ENCODE assay signal across 11 cellular contexts in the genomic region with DNA sequence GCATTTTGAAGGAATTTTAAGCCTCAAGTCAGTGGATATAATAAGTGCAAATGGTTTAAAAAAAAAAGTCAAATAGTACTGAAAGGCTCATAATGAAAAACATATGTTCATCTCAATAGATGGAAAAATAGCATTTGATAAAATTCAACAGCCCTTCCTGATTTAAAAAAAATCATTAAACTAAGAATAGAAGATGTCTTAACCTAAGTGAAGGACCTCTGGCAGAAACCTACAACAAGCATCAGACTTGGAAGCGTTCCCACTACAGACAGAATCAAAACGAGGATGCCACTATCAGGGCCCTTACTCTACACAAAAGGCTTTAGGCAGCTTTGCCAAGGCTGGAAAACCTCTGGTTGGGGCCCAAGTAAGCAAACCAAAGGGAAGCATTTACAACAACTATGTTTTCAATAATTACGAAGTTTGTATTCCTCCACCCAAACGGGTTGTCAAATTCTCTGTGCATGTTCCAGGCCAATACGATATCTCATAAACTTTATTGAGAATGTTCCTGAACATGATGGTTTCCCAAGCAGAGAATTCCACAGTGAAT. TPM values are rescaled to one million over a fixed set of nuclear protein-coding genes. Genes with fewer than 3 reads are reported as not detected.
DNase-seq lines count a peak whose midpoint lies in the region; ATAC-seq and TF ChIP-seq lines count a peak whose summit lies in the region.
"Had no signal": no experiment of that assay in that cellular context is flagged by ENCODE, and none has a peak within 500 bp of the region (broad histone marks: within the 10 kb centered on the region; RNA-seq: fewer than 3 reads in every experiment).

No MANE protein-coding gene starts in this region.

- WGBS in lung, 2 donors = 61 to 69% methylated on average over 5 of the region's 5 CpGs
- WGBS in thyroid gland, 2 donors = 49 to 57% methylated on average over 5 of the region's 5 CpGs

- peaks cover 24 to 35% (median 26%) of the 10 kb centered on the region in 3 donors for H3K4me1 Mint-ChIP-seq in T-cell

- H3K9me3 Mint-ChIP-seq in T-cell = no peaks in the 10 kb centered on the region
- H3K9me3 Mint-ChIP-seq: stimulated activated naive B cell treated with anti-CD40 and anti-IgM and Interleukin-4, amounts not matched to agents 10 μg/mL and 1 μg/mL and 100 μg/mL, for 72 hours had no signal

- DNase-seq in NCI-H446 treated with DMSO at 0.1 percent for 48 hours (lab: John Stamatoyannopoulos, UW) = peak; percentile 45
- DNase-seq in lung (ENCODE audit: low spot score) = no peak
- DNase-seq in thyroid gland = no peak
- no peak for DNase-seq in middle frontal gyrus (ENCODE audit: extremely low spot score, low spot score)
- no peak for DNase-seq in T-cell
- no peak for DNase-seq in WERI-Rb-1
- DNase-seq: activated CD4-positive, CD25-positive, alpha-beta regulatory T cell treated with anti-CD3 and anti-CD28 coated beads, Interleukin-2, amount 50 U/mL, for 72 hours; NCI-H1048; PC-9; stimulated activated naive B cell treated with anti-CD40 and anti-IgM and Interleukin-4, amounts not matched to agents 10 μg/mL and 1 μg/mL and 100 μg/mL, for 72 hours had no signal

- H3K36me3 ChIP-seq in lung (ENCODE audit: control insufficient read depth in 2 of 2, insufficient read depth in 2 of 2, low read length in 2 of 2) = no peaks in the 10 kb centered on the region
- no peaks in the 10 kb centered on the region for H3K36me3 ChIP-seq in thyroid gland
- H3K36me3 ChIP-seq in WERI-Rb-1 = no peaks in the 10 kb centered on the region

- H3K27ac ChIP-seq in cingulate gyrus (ENCODE audit: low read depth, low read length) (peak overlapping the region; percentile 15), lung (ENCODE audit: low read depth in 1 of 2, low read length in 1 of 2) (peak overlapping the region; percentile 62 to 66), thyroid gland (peak overlapping the region; percentile 38 to 47 (median 44)), WERI-Rb-1 (no peak overlapping the region)
- H3K27ac ChIP-seq: PC-9 had no signal

- intact Hi-C loops in thyroid gland (cut with DNase I) = no loop called here

- CTCF ChIA-PET in T-cell (lab: Charles Lee) = no interaction called here

- H3K27me3 ChIP-seq in lung (ENCODE audit: control insufficient read depth, insufficient read depth) (no peaks in the 10 kb centered on the region), thyroid gland (no peaks in the 10 kb centered on the region), WERI-Rb-1 (ENCODE audit: insufficient read depth, low read depth, severe bottlenecking) (no peaks in the 10 kb centered on the region)

- H3K9me3 ChIP-seq in lung (ENCODE audit: control insufficient read depth in 2 of 2, insufficient read depth in 1 of 2, low read length in 1 of 2) (peaks cover 0 to 2% of the 10 kb centered on the region in 2 donors), thyroid gland (no peaks in the 10 kb centered on the region), WERI-Rb-1 (ENCODE audit: severe bottlenecking) (peaks cover under 1% of the 10 kb centered on the region)

- no peak for TF ChIP-seq CTCF in lung (IDR thresholded peaks at IDR 0.05; ENCODE audit: control extremely low read depth, extremely low read depth)
- TF ChIP-seq CTCF in thyroid gland (IDR thresholded peaks at IDR 0.05) = no peak
- TF ChIP-seq CTCF in WERI-Rb-1 (IDR thresholded peaks at IDR 0.05; ENCODE audit: low read depth, low read length) = no peak

- H3K27ac Mint-ChIP-seq in T-cell = no peak overlapping the region

- no peaks in the 10 kb centered on the region for H3K27me3 Mint-ChIP-seq in T-cell
- H3K27me3 Mint-ChIP-seq: stimulated activated naive B cell treated with anti-CD40 and anti-IgM and Interleukin-4, amounts not matched to agents 10 μg/mL and 1 μg/mL and 100 μg/mL, for 72 hours had no signal

- POLR2A ChIA-PET in T-cell (lab: Charles Lee) = no interaction called here

- H3K4me3 ChIP-seq in lung = no peak overlapping the region
- H3K4me3 ChIP-seq in thyroid gland (replicated peaks in 1 of 3) = no peak overlapping the region
- no peak overlapping the region for H3K4me3 ChIP-seq in WERI-Rb-1 (ENCODE audit: low read depth, low read length)
- H3K4me3 ChIP-seq: PC-9 had no signal

- ATAC-seq in lung (ENCODE audit: insufficient read depth, low FRiP score) (no peak), T-cell (replicated peaks in 1 of 4) (no peak)
- ATAC-seq: stimulated activated naive B cell treated with anti-CD40 and anti-IgM and Interleukin-4, amounts not matched to agents 10 μg/mL and 1 μg/mL and 100 μg/mL, for 72 hours had no signal

- peaks cover 5 to 35% of the 10 kb centered on the region in 2 donors for H3K4me1 ChIP-seq in lung (ENCODE audit: control insufficient read depth in 2 of 2, insufficient read depth in 2 of 2, low read length in 2 of 2)
- H3K4me1 ChIP-seq in thyroid gland = peaks cover 16 to 51% of the 10 kb centered on the region in 2 donors

- no peaks in the 10 kb centered on the region for H3K36me3 Mint-ChIP-seq in T-cell
- H3K36me3 Mint-ChIP-seq: stimulated activated naive B cell treated with anti-CD40 and anti-IgM and Interleukin-4, amounts not matched to agents 10 μg/mL and 1 μg/mL and 100 μg/mL, for 72 hours had no signal

- H3K4me3 Mint-ChIP-seq in T-cell = no peak overlapping the region
- H3K4me3 Mint-ChIP-seq: stimulated activated naive B cell treated with anti-CD40 and anti-IgM and Interleukin-4, amounts not matched to agents 10 μg/mL and 1 μg/mL and 100 μg/mL, for 72 hours had no signal

- no peak for TF ChIP-seq POLR2A in thyroid gland (IDR thresholded peaks at IDR 0.05)

RNA-seq across cellular contexts. Expression of gene CYTH3, which starts 45.1 kb away (rescaled TPM):
- total RNA-seq in lung = 10 to 100 TPM; 18.6 to 28.7 TPM
- polyA plus RNA-seq in lung = 10 to 100 TPM in 1 of 2 donors, 1 to 10 TPM in 1; 8.2 to 12.4 TPM
- total RNA-seq in thyroid gland = 10 to 100 TPM; 41.0 to 75.5 (median 56.7) TPM
- total RNA-seq in T-cell = 10 to 100 TPM in 3 of 5 donors, 1 to 10 TPM in 2; 5.0 to 16.3 (median 12.5) TPM
